In genomic region chr13:91056746-91057145, GRCh38 we compare ENCODE assay signal across 16 cellular contexts.
A peak's percentile ranks its signal among the peaks of the same experiment; 100 is the strongest.
DNase-seq lines count a peak whose midpoint lies in the region; ATAC-seq and TF ChIP-seq lines count a peak whose summit lies in the region.
"Had no signal": no experiment of that assay in that cellular context is flagged by ENCODE, and none has a peak within 500 bp of the region (broad histone marks: within the 10 kb centered on the region; RNA-seq: fewer than 3 reads in every experiment).

No MANE protein-coding gene starts in this region.

- H3K27me3 Mint-ChIP-seq in glutamatergic neuron (ENCODE audit: unreplicated experiment): no peaks in the 10 kb centered on the region
- H3K27me3 Mint-ChIP-seq: natural killer cell treated with Interleukin-12 subunit alpha and Interleukin-12 subunit beta and Interleukin-15 and Interleukin-18, amount 100 ng/mL, for 72 hours had no signal

- H3K4me3 ChIP-seq in gastroesophageal sphincter: no peak overlapping the region
- H3K4me3 ChIP-seq: PC-9, upper lobe of right lung had no signal

- 57 to 67% methylated on average over 2 of the region's 2 CpGs for WGBS in gastroesophageal sphincter (ENCODE audit: low coverage in 1 of 2), 2 donors

- no peaks in the 10 kb centered on the region for H3K4me1 ChIP-seq in gastroesophageal sphincter
- H3K4me1 ChIP-seq: upper lobe of right lung had no signal

- TF ChIP-seq POLR2A in gastroesophageal sphincter (IDR thresholded peaks at IDR 0.05): no peak

- no peaks in the 10 kb centered on the region for H3K9me3 Mint-ChIP-seq in glutamatergic neuron (ENCODE audit: unreplicated experiment)

- TF ChIP-seq EP300 in gastroesophageal sphincter (IDR thresholded peaks at IDR 0.05): no peak

- no peaks in the 10 kb centered on the region for H3K36me3 ChIP-seq in gastroesophageal sphincter
- H3K36me3 ChIP-seq: upper lobe of right lung had no signal

- no peak for TF ChIP-seq CTCF in gastroesophageal sphincter (IDR thresholded peaks at IDR 0.05)
- TF ChIP-seq CTCF in glutamatergic neuron (IDR thresholded peaks at IDR 0.05; ENCODE audit: partially characterized antibody, unreplicated experiment): no peak

- no peak for DNase-seq in NCI-H510A treated with DMSO at 0.1 percent for 48 hours (lab: John Stamatoyannopoulos, UW)
- DNase-seq in glutamatergic neuron: no peak
- DNase-seq in germinal center (ENCODE audit: low spot score): no peak
- DNase-seq: dermis blood vessel endothelial cell, EL, foreskin melanocyte, IMR-90, NCI-H2107, PC-9, upper lobe of right lung had no signal

- no peaks in the 10 kb centered on the region for H3K27me3 ChIP-seq in gastroesophageal sphincter
- H3K27me3 ChIP-seq: upper lobe of right lung had no signal

- ATAC-seq in GM18499 (IDR thresholded peaks at IDR 0.05; ENCODE audit: insufficient read depth, unreplicated experiment): peak; percentile 50
- ATAC-seq in GM19455 (IDR thresholded peaks at IDR 0.05; ENCODE audit: unreplicated experiment): peak; percentile 76
- ATAC-seq in HG02885 (IDR thresholded peaks at IDR 0.05; ENCODE audit: poor library complexity, unreplicated experiment): peak; percentile 88
- ATAC-seq in HG03520 (IDR thresholded peaks at IDR 0.05; ENCODE audit: unreplicated experiment): peak; percentile 94
- ATAC-seq in gastroesophageal sphincter: no peak
- ATAC-seq: upper lobe of right lung had no signal

- no peak overlapping the region for H3K4me3 Mint-ChIP-seq in glutamatergic neuron (ENCODE audit: unreplicated experiment)
- H3K4me3 Mint-ChIP-seq: natural killer cell treated with Interleukin-12 subunit alpha and Interleukin-12 subunit beta and Interleukin-15 and Interleukin-18, amount 100 ng/mL, for 72 hours had no signal

- peaks cover 6% of the 10 kb centered on the region for H3K4me1 Mint-ChIP-seq in glutamatergic neuron (ENCODE audit: low read depth, unreplicated experiment)

- no peak overlapping the region for H3K27ac ChIP-seq in gastroesophageal sphincter
- H3K27ac ChIP-seq: PC-9, upper lobe of right lung had no signal

- H3K36me3 Mint-ChIP-seq in glutamatergic neuron (ENCODE audit: unreplicated experiment): no peaks in the 10 kb centered on the region
- H3K36me3 Mint-ChIP-seq: natural killer cell treated with Interleukin-12 subunit alpha and Interleukin-12 subunit beta and Interleukin-15 and Interleukin-18, amount 100 ng/mL, for 72 hours had no signal

- H3K9me3 ChIP-seq in gastroesophageal sphincter: peaks cover 0 to 6% (median 0%) of the 10 kb centered on the region in 3 donors
- H3K9me3 ChIP-seq: upper lobe of right lung had no signal

- no peak overlapping the region for H3K27ac Mint-ChIP-seq in glutamatergic neuron (ENCODE audit: unreplicated experiment)
